ENCODE assay signal across 11 cellular contexts in genomic region chr4:53943345-53944085, GRCh38.
A peak's percentile ranks its signal among the peaks of the same experiment; 100 is the strongest.
DNase-seq lines count a peak whose midpoint lies in the region; ATAC-seq and TF ChIP-seq lines count a peak whose summit lies in the region.
"Had no signal": no experiment of that assay in that cellular context is flagged by ENCODE, and none has a peak within 500 bp of the region (broad histone marks: within the 10 kb centered on the region; RNA-seq: fewer than 3 reads in every experiment).

No MANE protein-coding gene starts in this region.

- no peak for TF ChIP-seq CTCF in HCT116 (IDR thresholded peaks at IDR 0.05 in 2 of 3, conservative IDR thresholded peaks at IDR 0.05 in 1 of 3; ENCODE audit: borderline replicate concordance in 1 of 3, insufficient read depth in 1 of 3, low read depth in 2 of 3, low read length in 2 of 3)
- no peak for TF ChIP-seq CTCF in cardiac fibroblast (IDR thresholded peaks at IDR 0.05; ENCODE audit: low read depth, low read length)
- TF ChIP-seq CTCF in omental fat pad (IDR thresholded peaks at IDR 0.05) = no peak
- TF ChIP-seq CTCF in esophagus squamous epithelium (IDR thresholded peaks at IDR 0.05) = no peak

- H3K9ac ChIP-seq in HCT116 (ENCODE audit: low read length) = no peak overlapping the region

- H3K4me1 ChIP-seq in HCT116 (ENCODE audit: control insufficient read depth in 1 of 2, insufficient read depth in 2 of 2, low read length in 2 of 2) = peaks cover 16 to 24% of the 10 kb centered on the region in 2 experiments
- H3K4me1 ChIP-seq in esophagus squamous epithelium = peaks cover 0 to 25% (median 17%) of the 10 kb centered on the region in 3 donors
- H3K4me1 ChIP-seq: suprapubic skin had no signal

- TF ChIP-seq POLR2A in HCT116 (IDR thresholded peaks at IDR 0.05; ENCODE audit: borderline replicate concordance, extremely low read depth, insufficient read depth, insufficient read length) = no peak
- TF ChIP-seq POLR2A in esophagus squamous epithelium (IDR thresholded peaks at IDR 0.05) = no peak

- CTCF ChIA-PET in HCT116 (lab: Charles Lee) = interaction anchor here (1.2 to 2.3 kb wide), 2 partner anchors 13 to 291 kb away, joined by 6 to 16 read pairs; no protein-coding TSS in a partner anchor

- RAD21 ChIA-PET in HCT116 (lab: Charles Lee; ENCODE audit: low non-redundant PET in 1 of 2, low total read pairs in 2 of 2, uncharacterized antibody in 2 of 2, unreplicated experiment in 2 of 2) = no interaction called here

- 28% methylated on average over 2 of the region's 2 CpGs for WGBS in esophagus squamous epithelium, 2 donors

- no peaks in the 10 kb centered on the region for H3K79me2 ChIP-seq in HCT116 (ENCODE audit: insufficient read depth, low read length)

- peak overlapping the region; percentile 47 for H3K4me2 ChIP-seq in HCT116 (ENCODE audit: low read length)

- H3K36me3 ChIP-seq in HCT116 (ENCODE audit: control insufficient read depth in 1 of 2, insufficient read depth in 2 of 2, low read length in 2 of 2) (no peaks in the 10 kb centered on the region), esophagus squamous epithelium (no peaks in the 10 kb centered on the region)
- H3K36me3 ChIP-seq: suprapubic skin had no signal

- DNase-seq in HCT116 (ENCODE audit: low read depth, low spot score) (peak; percentile 85), NCI-H524 (lab: John Stamatoyannopoulos, UW) (peak; percentile 68 to 91), cardiac fibroblast (ENCODE audit: low read depth in 2 of 2) (peak; percentile 73 to 82), omental fat pad (ENCODE audit: low spot score) (no peak), COLO668 (lab: John Stamatoyannopoulos, UW; ENCODE audit: unreplicated experiment) (no peak), NCI-H748 (lab: John Stamatoyannopoulos, UW; ENCODE audit: unreplicated experiment) (no peak), esophagus squamous epithelium (lab: John Stamatoyannopoulos, UW) (no peak)
- DNase-seq: activated naive CD4-positive, alpha-beta T cell treated with anti-CD3 and anti-CD28 coated beads for 36 hours; erythroblast had no signal

- ATAC-seq in HCT116 = peak; percentile 87
- peak; percentile 80 for ATAC-seq in omental fat pad (ENCODE audit: low FRiP score)
- ATAC-seq in HG02973 (IDR thresholded peaks at IDR 0.05; ENCODE audit: unreplicated experiment) = no peak

- H4K20me1 ChIP-seq in HCT116 (ENCODE audit: insufficient read depth) = no peaks in the 10 kb centered on the region

- intact Hi-C loops in HCT116 (cut with micrococcal nuclease) (no loop called here), esophagus squamous epithelium (cut with DNase I) (no loop called here)

- H3K27ac ChIP-seq in HCT116 (ENCODE audit: low read depth, low read length) = no peak overlapping the region; the same call in 1 of the 2 replicates
- peak overlapping the region in 2 of 4 donors; percentile 34 to 43 for H3K27ac ChIP-seq in esophagus squamous epithelium
- H3K27ac ChIP-seq: suprapubic skin had no signal

- POLR2A ChIA-PET in HCT116 (lab: Charles Lee) = no interaction called here

- H3K4me3 ChIP-seq in HCT116 (replicated peaks in 1 of 2; ENCODE audit: low read depth in 1 of 2, low read length in 2 of 2) (no peak overlapping the region), cardiac fibroblast (replicated peaks in 1 of 2; ENCODE audit: low read depth in 2 of 2, low read length in 2 of 2) (no peak overlapping the region), esophagus squamous epithelium (no peak overlapping the region)
- H3K4me3 ChIP-seq: suprapubic skin had no signal

- H3K9me2 ChIP-seq in HCT116 (ENCODE audit: insufficient read depth) = no peaks in the 10 kb centered on the region

- H3K9me3 ChIP-seq in HCT116 (ENCODE audit: control insufficient read depth in 1 of 2, insufficient read depth in 1 of 2, low read depth in 1 of 2, low read length in 2 of 2) (no peaks in the 10 kb centered on the region), esophagus squamous epithelium (peaks cover 0 to 9% (median 0%) of the 10 kb centered on the region in 3 donors)

- H3K27me3 ChIP-seq in HCT116 (ENCODE audit: insufficient read depth, low read length) = 0 out of 2 replicates have a peak, but pooled peaks cover 4% of the 10 kb centered on the region
- H3K27me3 ChIP-seq in esophagus squamous epithelium = peaks cover 0 to 9% (median 0%) of the 10 kb centered on the region in 4 donors
- H3K27me3 ChIP-seq: suprapubic skin had no signal

- BruUV-seq in HCT116 (replicated peaks; lab: Mats Ljungman, UMichigan) = no TSS peak

- TF ChIP-seq RAD21 in HCT116 (IDR thresholded peaks at IDR 0.05; ENCODE audit: low read depth) = 0 out of 2 replicates have a peak, but pooled peaks have one; percentile 22

- no peak overlapping the region for H2AFZ ChIP-seq in HCT116 (ENCODE audit: low read depth, low read length, poor library complexity, severe bottlenecking)

TF ChIP-seq in HCT116, 20 proteins besides CTCF, POLR2A, EP300 and RAD21:
- TF ChIP-seq TCF7L2 (IDR thresholded peaks at IDR 0.05; ENCODE audit: borderline replicate concordance, extremely low read depth, insufficient read depth, insufficient read length) = peak; percentile 54
- no peak for TF ChIP-seq REST (IDR thresholded peaks at IDR 0.05; ENCODE audit: low read depth)
- no peak for TF ChIP-seq ZBTB33 (IDR thresholded peaks at IDR 0.05; ENCODE audit: extremely low read depth, insufficient replicate concordance, low read length)
- TF ChIP-seq SRF (IDR thresholded peaks at IDR 0.05; ENCODE audit: low read depth) = peak; percentile 80
- TF ChIP-seq POLR2AphosphoS5 (IDR thresholded peaks at IDR 0.05; ENCODE audit: low read depth, low read length) = no peak; the same call in 1 of the 2 replicates
- TF ChIP-seq SP1 (IDR thresholded peaks at IDR 0.05; ENCODE audit: low read depth) = peak; percentile 90
- TF ChIP-seq FOSL1 (IDR thresholded peaks at IDR 0.05; ENCODE audit: low read depth) = peak; percentile 97
- peak; percentile 92 for TF ChIP-seq JUND (IDR thresholded peaks at IDR 0.05)
- TF ChIP-seq EZH2phosphoT487 (IDR thresholded peaks at IDR 0.05; ENCODE audit: borderline replicate concordance) = no peak
- peak; percentile 80 for TF ChIP-seq CEBPB (IDR thresholded peaks at IDR 0.05; ENCODE audit: low read depth)
- TF ChIP-seq ZFX (IDR thresholded peaks at IDR 0.05) = no peak
- TF ChIP-seq ATF3 (IDR thresholded peaks at IDR 0.05) = no peak
- TF ChIP-seq YY1 (IDR thresholded peaks at IDR 0.05; ENCODE audit: extremely low read depth, insufficient replicate concordance, low read depth, low read length) = no peak
- peak; percentile 78 for TF ChIP-seq CBX3 (IDR thresholded peaks at IDR 0.05; ENCODE audit: low read depth)
- TF ChIP-seq EZH2 (IDR thresholded peaks at IDR 0.05) = no peak
- TF ChIP-seq EGR1 (IDR thresholded peaks at IDR 0.05; ENCODE audit: low read depth) = no peak
- peak; percentile 64; the same call in 1 of the 2 replicates for TF ChIP-seq MAX (IDR thresholded peaks at IDR 0.05)
- no peak for TF ChIP-seq ZNF274 (IDR thresholded peaks at IDR 0.05; ENCODE audit: low read depth, low read length)
- TF ChIP-seq ELF1 (IDR thresholded peaks at IDR 0.05; ENCODE audit: borderline replicate concordance, low read depth) = no peak; the same call in 1 of the 2 replicates
- no peak; the same call in 1 of the 2 replicates for TF ChIP-seq SIN3A (IDR thresholded peaks at IDR 0.05; ENCODE audit: low read depth)

Comparison
In these comparisons a context has a peak if more than half of its experiments do, and no peak if none do; other contexts are left out.
1. DNase-seq: peak in HCT116 (single experiment), NCI-H524 (2 of 2) and cardiac fibroblast (2 of 2); none in omental fat pad (single experiment), COLO668 (single experiment), NCI-H748 (single experiment) and esophagus squamous epithelium (single experiment).